In the genomic region with DNA sequence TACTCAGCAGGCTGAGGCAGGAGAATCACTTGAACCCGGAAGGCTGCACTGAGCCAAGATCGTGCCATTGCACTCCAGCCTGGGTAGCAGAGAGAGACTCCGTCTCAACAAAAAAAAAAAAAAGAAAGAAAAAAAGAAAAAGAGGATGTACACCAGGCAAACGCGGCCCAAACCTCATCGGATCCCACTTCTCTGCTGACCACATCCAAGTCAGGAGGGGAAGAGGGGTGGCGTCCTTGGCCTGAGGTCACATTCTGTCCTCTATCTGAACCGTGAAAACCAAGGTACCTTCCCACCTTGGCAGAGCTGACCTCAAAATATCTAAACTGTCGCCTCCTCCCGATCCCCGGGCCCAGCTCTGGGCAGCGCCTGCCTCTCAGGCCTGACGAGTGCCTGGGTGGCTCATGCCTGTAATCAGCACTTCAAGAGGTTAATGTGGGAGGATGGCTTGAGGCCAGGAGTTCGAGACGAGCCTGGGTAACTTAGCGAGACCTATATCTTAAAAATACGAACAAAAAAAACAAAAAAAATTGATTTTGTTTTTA, we compare ENCODE assay signal across 9 cellular contexts. TPM values are rescaled to one million over a fixed set of nuclear protein-coding genes. Genes with fewer than 3 reads are reported as not detected.
A peak's percentile ranks its signal among the peaks of the same experiment; 100 is the strongest.
DNase-seq lines count a peak whose midpoint lies in the region; ATAC-seq, FAIRE-seq and TF ChIP-seq lines count a peak whose summit lies in the region.
"Had no signal": no experiment of that assay in that cellular context is flagged by ENCODE, and none has a peak within 500 bp of the region (broad histone marks: within the 10 kb centered on the region; RNA-seq: fewer than 3 reads in every experiment).

No MANE protein-coding gene starts in this region.

- H3K4me3 ChIP-seq in GM12864 (ENCODE audit: low read depth, low read length): peak overlapping the region; percentile 82
- peak overlapping the region; percentile 79 for H3K4me3 ChIP-seq in OCI-LY3 (ENCODE audit: low read length)
- no peak overlapping the region for H3K4me3 ChIP-seq in endothelial cell of umbilical vein (replicated peaks in 1 of 3; ENCODE audit: insufficient read depth in 1 of 3, low read depth in 1 of 3, low read length in 3 of 3)

- H3K9ac ChIP-seq in OCI-LY3 (ENCODE audit: low read length) (no peak overlapping the region), endothelial cell of umbilical vein (replicated peaks; ENCODE audit: extremely low read depth, insufficient read depth, low read length) (no peak overlapping the region)

- H3K79me2 ChIP-seq in OCI-LY3 (ENCODE audit: low read length) (peaks cover 20% of the 10 kb centered on the region), endothelial cell of umbilical vein (ENCODE audit: control insufficient read depth, insufficient read depth, low read length) (peaks cover 14% of the 10 kb centered on the region)

- no peaks in the 10 kb centered on the region for H3K9me3 ChIP-seq in OCI-LY3 (ENCODE audit: insufficient read depth, low read length)
- H3K9me3 ChIP-seq in endothelial cell of umbilical vein (replicated peaks; ENCODE audit: control insufficient read depth, insufficient read depth, low read length): no peaks in the 10 kb centered on the region

- peak overlapping the region; percentile 79 for H3K4me2 ChIP-seq in OCI-LY3 (ENCODE audit: low read length)
- peak overlapping the region; percentile 85 for H3K4me2 ChIP-seq in endothelial cell of umbilical vein (ENCODE audit: insufficient read depth, low read length)

- peaks cover 15% of the 10 kb centered on the region for H3K36me3 ChIP-seq in OCI-LY3 (replicated peaks; ENCODE audit: low read depth, low read length)
- peaks cover 2 to 14% of the 10 kb centered on the region in 2 experiments for H3K36me3 ChIP-seq in endothelial cell of umbilical vein (ENCODE audit: control insufficient read depth in 2 of 2, extremely low read depth in 1 of 2, insufficient read depth in 2 of 2, low read length in 2 of 2)

- H3K27ac Mint-ChIP-seq in progenitor cell of endocrine pancreas: no peak overlapping the region

- H3K9me3 Mint-ChIP-seq in progenitor cell of endocrine pancreas (ENCODE audit: low read depth): no peaks in the 10 kb centered on the region

- ATAC-seq in GM18868 (IDR thresholded peaks at IDR 0.05; ENCODE audit: unreplicated experiment) (no peak), GM18519 (IDR thresholded peaks at IDR 0.05; ENCODE audit: low FRiP score, unreplicated experiment) (no peak), GM18502 (IDR thresholded peaks at IDR 0.05; ENCODE audit: poor library complexity, unreplicated experiment) (no peak)

- peaks cover 12% of the 10 kb centered on the region for H3K36me3 Mint-ChIP-seq in progenitor cell of endocrine pancreas (ENCODE audit: insufficient read depth)

- H3K4me3 Mint-ChIP-seq in progenitor cell of endocrine pancreas (ENCODE audit: low read depth): peak overlapping the region; percentile 75

- FAIRE-seq in endothelial cell of umbilical vein (lab: Jason Lieb, UNC): no peak

- TF ChIP-seq POLR2A in endothelial cell of umbilical vein (IDR thresholded peaks at IDR 0.05; ENCODE audit: low read depth, low read length): no peak

- H3K27me3 ChIP-seq in OCI-LY3 (ENCODE audit: low read depth, low read length): no peaks in the 10 kb centered on the region
- H3K27me3 ChIP-seq in endothelial cell of umbilical vein (ENCODE audit: control insufficient read depth in 2 of 2, insufficient read depth in 2 of 2, low read length in 2 of 2): no peaks in the 10 kb centered on the region

- H2AFZ ChIP-seq in OCI-LY3 (ENCODE audit: low read depth, low read length) (no peak overlapping the region), endothelial cell of umbilical vein (ENCODE audit: low read depth, low read length) (no peak overlapping the region)

- no TSS peak for BruUV-seq in endothelial cell of umbilical vein (replicated peaks; lab: Mats Ljungman, UMichigan)

- CTCF ChIA-PET in endothelial cell of umbilical vein (lab: Charles Lee): interaction anchor here (1.1 kb wide), 1 partner anchor 134 kb away, joined by 5 read pairs; no protein-coding TSS in a partner anchor

- no peaks in the 10 kb centered on the region for H3K27me3 Mint-ChIP-seq in progenitor cell of endocrine pancreas

- H4K20me1 ChIP-seq in OCI-LY3 (ENCODE audit: insufficient read depth, low read length): no peaks in the 10 kb centered on the region
- H4K20me1 ChIP-seq in endothelial cell of umbilical vein (replicated peaks; ENCODE audit: control insufficient read depth, extremely low read depth, insufficient read depth, low read length): no peaks in the 10 kb centered on the region

- intact Hi-C loops in endothelial cell of umbilical vein (cut with micrococcal nuclease): loop anchor here (5.0 kb wide), 1 partner anchor 131 kb away; no protein-coding TSS in a partner anchor

- peaks cover 11% of the 10 kb centered on the region for H3K4me1 ChIP-seq in OCI-LY3 (ENCODE audit: low read length)
- no peaks in the 10 kb centered on the region for H3K4me1 ChIP-seq in endothelial cell of umbilical vein (ENCODE audit: control insufficient read depth, extremely low read depth, insufficient read depth, low read length)

- TF ChIP-seq CTCF in GM12864 (IDR thresholded peaks at IDR 0.05; ENCODE audit: low read depth, low read length, missing control alignments): no peak
- TF ChIP-seq CTCF in OCI-LY3 (IDR thresholded peaks at IDR 0.05; ENCODE audit: low read depth, low read length): no peak
- no peak for TF ChIP-seq CTCF in endothelial cell of umbilical vein (IDR thresholded peaks at IDR 0.05; ENCODE audit: extremely low read depth in 1 of 2, insufficient read depth in 1 of 2, low read depth in 1 of 2, low read length in 2 of 2)
- no peak for TF ChIP-seq CTCF in progenitor cell of endocrine pancreas (IDR thresholded peaks at IDR 0.05; ENCODE audit: unreplicated experiment)

- DNase-seq in GM12864 (ENCODE audit: low read depth) (no peak), endothelial cell of umbilical vein (ENCODE audit: low read depth, low spot score) (no peak), progenitor cell of endocrine pancreas (ENCODE audit: low spot score, unreplicated experiment) (no peak), NCI-H446 treated with DMSO at 0.1 percent for 48 hours (lab: John Stamatoyannopoulos, UW) (no peak)

- no peaks in the 10 kb centered on the region for H3K9me1 ChIP-seq in endothelial cell of umbilical vein (replicated peaks; ENCODE audit: control insufficient read depth, extremely low read depth, insufficient read depth, low read length)

- dilution Hi-C loops in endothelial cell of umbilical vein (cut with MboI; ENCODE audit: extremely low pct_ligation_motif_present, low sequenced_read_pairs): no loop called here

- H3K27ac ChIP-seq in OCI-LY3 (ENCODE audit: low read length) (no peak overlapping the region), endothelial cell of umbilical vein (ENCODE audit: insufficient read depth, low read depth, low read length) (no peak overlapping the region)

- POLR2A ChIA-PET in endothelial cell of umbilical vein (lab: Charles Lee): no interaction called here

- peaks cover 3% of the 10 kb centered on the region for H3K4me1 Mint-ChIP-seq in progenitor cell of endocrine pancreas (ENCODE audit: low read depth)

RNA-seq across cellular contexts. Expression of gene RGL4, which starts 25.1 kb away (rescaled TPM):
- total RNA-seq in endothelial cell of umbilical vein (not detected in 2 replicates), progenitor cell of endocrine pancreas (0.07 TPM in 1 of 2 replicates, not detected in the other)
- not detected in 2 replicates for polyA plus RNA-seq in endothelial cell of umbilical vein
- polyA plus RNA-seq in endothelial cell of umbilical vein (2011; cell fraction: cytosol; rRNA removed): not detected in 2 replicates
- polyA plus RNA-seq in endothelial cell of umbilical vein (2011; cell fraction: nucleus; rRNA removed): not detected in 2 replicates
- 0.11 and 0.49 TPM in 2 replicates for polyA plus RNA-seq in endothelial cell of umbilical vein (2012)
- polyA minus RNA-seq in endothelial cell of umbilical vein: not detected in 2 replicates
- not detected for polyA minus RNA-seq in endothelial cell of umbilical vein (2011; cell fraction: cytosol; rRNA and poly(A)+ RNA removed)
- polyA minus RNA-seq in endothelial cell of umbilical vein (2011; cell fraction: nucleus; rRNA and poly(A)+ RNA removed): not detected in 2 replicates
- total RNA-seq: dermis microvascular lymphatic vessel endothelial cell had no signal

RNA-seq across cellular contexts. Expression of gene ZNF70, which starts 35.0 kb away (rescaled TPM):
- 6.0 and 6.2 TPM in 2 replicates for total RNA-seq in endothelial cell of umbilical vein
- 1.7 and 1.9 TPM in 2 replicates for polyA plus RNA-seq in endothelial cell of umbilical vein
- polyA plus RNA-seq in endothelial cell of umbilical vein (2011; cell fraction: cytosol; rRNA removed): 1.4 and 1.5 TPM in 2 replicates
- 2.7 and 3.7 TPM in 2 replicates for polyA plus RNA-seq in endothelial cell of umbilical vein (2011; cell fraction: nucleus; rRNA removed)
- 1.5 and 1.6 TPM in 2 replicates for polyA plus RNA-seq in endothelial cell of umbilical vein (2012)
- polyA minus RNA-seq in endothelial cell of umbilical vein: 4.2 and 5.5 TPM in 2 replicates
- 0.61 TPM for polyA minus RNA-seq in endothelial cell of umbilical vein (2011; cell fraction: cytosol; rRNA and poly(A)+ RNA removed)
- polyA minus RNA-seq in endothelial cell of umbilical vein (2011; cell fraction: nucleus; rRNA and poly(A)+ RNA removed): 3.3 and 3.5 TPM in 2 replicates
- total RNA-seq in progenitor cell of endocrine pancreas: 8.9 and 9.8 TPM in 2 replicates

RNA-seq across cellular contexts. Expression of gene VPREB3, which starts 38.3 kb away (rescaled TPM):
- total RNA-seq in endothelial cell of umbilical vein (not detected in 2 replicates), progenitor cell of endocrine pancreas (not detected in 2 replicates)
- polyA plus RNA-seq in endothelial cell of umbilical vein: not detected in 2 replicates
- polyA plus RNA-seq in endothelial cell of umbilical vein (2011; cell fraction: cytosol; rRNA removed): not detected in 2 replicates
- polyA plus RNA-seq in endothelial cell of umbilical vein (2011; cell fraction: nucleus; rRNA removed): not detected in 2 replicates
- 0.62 TPM in 1 of 2 replicates, not detected in the other for polyA plus RNA-seq in endothelial cell of umbilical vein (2012)
- 3.3 TPM in 1 of 2 replicates, not detected in the other for polyA minus RNA-seq in endothelial cell of umbilical vein
- not detected for polyA minus RNA-seq in endothelial cell of umbilical vein (2011; cell fraction: cytosol; rRNA and poly(A)+ RNA removed)
- polyA minus RNA-seq in endothelial cell of umbilical vein (2011; cell fraction: nucleus; rRNA and poly(A)+ RNA removed): not detected in 2 replicates
- total RNA-seq: dermis microvascular lymphatic vessel endothelial cell had no signal

RNA-seq across cellular contexts. Expression of gene C22orf15, which starts 46.9 kb away (rescaled TPM):
- total RNA-seq in endothelial cell of umbilical vein: not detected in 2 replicates
- 0.86 and 0.94 TPM in 2 replicates for polyA plus RNA-seq in endothelial cell of umbilical vein
- polyA plus RNA-seq in endothelial cell of umbilical vein (2011; cell fraction: cytosol; rRNA removed): 1.1 and 1.8 TPM in 2 replicates
- 2.3 and 2.8 TPM in 2 replicates for polyA plus RNA-seq in endothelial cell of umbilical vein (2011; cell fraction: nucleus; rRNA removed)
- polyA plus RNA-seq in endothelial cell of umbilical vein (2012): 0.16 and 0.25 TPM in 2 replicates
- polyA minus RNA-seq in endothelial cell of umbilical vein: 0.58 and 0.70 TPM in 2 replicates
- polyA minus RNA-seq in endothelial cell of umbilical vein (2011; cell fraction: cytosol; rRNA and poly(A)+ RNA removed): not detected
- 0.19 and 0.43 TPM in 2 replicates for polyA minus RNA-seq in endothelial cell of umbilical vein (2011; cell fraction: nucleus; rRNA and poly(A)+ RNA removed)
- not detected in 2 replicates for total RNA-seq in progenitor cell of endocrine pancreas

RNA-seq across cellular contexts. Expression of gene CHCHD10, which starts 51.9 kb away (rescaled TPM):
- total RNA-seq in endothelial cell of umbilical vein (64.8 and 75.6 TPM in 2 replicates), progenitor cell of endocrine pancreas (39.5 and 42.3 TPM in 2 replicates)
- 27.3 and 28.1 TPM in 2 replicates for polyA plus RNA-seq in endothelial cell of umbilical vein
- 40.4 and 48.0 TPM in 2 replicates for polyA plus RNA-seq in endothelial cell of umbilical vein (2011; cell fraction: cytosol; rRNA removed)
- polyA plus RNA-seq in endothelial cell of umbilical vein (2011; cell fraction: nucleus; rRNA removed): 13.7 and 26.2 TPM in 2 replicates
- 77.4 and 84.1 TPM in 2 replicates for polyA plus RNA-seq in endothelial cell of umbilical vein (2012)
- polyA minus RNA-seq in endothelial cell of umbilical vein: 23.5 and 33.9 TPM in 2 replicates
- 75.6 TPM for polyA minus RNA-seq in endothelial cell of umbilical vein (2011; cell fraction: cytosol; rRNA and poly(A)+ RNA removed)
- polyA minus RNA-seq in endothelial cell of umbilical vein (2011; cell fraction: nucleus; rRNA and poly(A)+ RNA removed): 3.3 and 8.8 TPM in 2 replicates

Comparison
In these comparisons a context has a peak if more than half of its experiments do, and no peak if none do; other contexts are left out.
1. H3K4me3 ChIP-seq: peak in GM12864 (single experiment) and OCI-LY3 (single experiment); none in endothelial cell of umbilical vein (0 of 3).